Comparison of ENCODE assay signal across 19 cellular contexts in genomic region chr11:34181254-34181653, GRCh38.
"Had no signal": no experiment of that assay in that cellular context is flagged by ENCODE, and none has a peak within 500 bp of the region (broad histone marks: within the 10 kb centered on the region; RNA-seq: fewer than 3 reads in every experiment).

No MANE protein-coding gene starts in this region.

- H3K27me3 Mint-ChIP-seq: activated naive CD8-positive, alpha-beta T cell treated with anti-CD3 and anti-CD28 coated beads for 36 hours; dendritic cell treated with granulocyte-macrophage colony-stimulating factor and Interleukin-4, amounts not matched to agents 40 ng/mL and 50 ng/mL, for 4 days; memory B cell; naive B cell; stimulated activated naive CD8-positive, alpha-beta T cell treated with anti-CD3 and anti-CD28 coated beads, Interleukin-15, Interleukin-2, amounts not matched to agents 100 ng/mL and 50 ng/mL, for 24 hours had no signal

- H3K27ac Mint-ChIP-seq: activated naive CD8-positive, alpha-beta T cell treated with anti-CD3 and anti-CD28 coated beads for 36 hours; dendritic cell treated with granulocyte-macrophage colony-stimulating factor and Interleukin-4, amounts not matched to agents 40 ng/mL and 50 ng/mL, for 4 days; memory B cell; stimulated activated naive CD8-positive, alpha-beta T cell treated with anti-CD3 and anti-CD28 coated beads, Interleukin-15, Interleukin-2, amounts not matched to agents 100 ng/mL and 50 ng/mL, for 24 hours; type B pancreatic cell had no signal

- H3K4me1 ChIP-seq: testis had no signal

- H3K9me3 ChIP-seq: mucosa of descending colon, prostate gland, right atrium auricular region, testis had no signal

- ATAC-seq: esophagus mucosa, left ventricle myocardium superior, mucosa of descending colon had no signal

- H3K4me3 ChIP-seq: cardiac muscle cell, mucosa of descending colon, prostate gland, right atrium auricular region, testis had no signal

- H3K4me1 Mint-ChIP-seq: memory B cell, naive B cell had no signal

- H3K36me3 ChIP-seq: prostate gland, right atrium auricular region had no signal

- DNase-seq: activated CD4-positive, CD25-positive, alpha-beta regulatory T cell treated with anti-CD3 and anti-CD28 coated beads, Interleukin-2, amount 50 U/mL, for 72 hours; activated CD8-positive, alpha-beta memory T cell treated with anti-CD3 and anti-CD28 coated beads, Interleukin-2, amount 50 U/mL, for 4 hours; activated gamma-delta T cell; activated naive CD8-positive, alpha-beta T cell treated with anti-CD3 and anti-CD28 coated beads for 36 hours; activated T-cell treated with anti-CD3 and anti-CD28 coated beads, Interleukin-2, amount 50 U/mL, for 48 hours; effector CD8-positive, alpha-beta T cell; left ventricle myocardium superior; mucosa of descending colon; naive B cell; stimulated activated CD4-positive, alpha-beta T cell treated with anti-CD3 and anti-CD28 coated beads, Interleukin-2, amount 100 ng/mL, for 24 hours; testis had no signal

- H3K27me3 ChIP-seq: cardiac muscle cell, right atrium auricular region, testis had no signal

- H3K27ac ChIP-seq: cardiac muscle cell, prostate gland, right atrium auricular region, testis had no signal

- H3K9me3 Mint-ChIP-seq: activated naive CD8-positive, alpha-beta T cell treated with anti-CD3 and anti-CD28 coated beads for 36 hours; dendritic cell treated with granulocyte-macrophage colony-stimulating factor and Interleukin-4, amounts not matched to agents 40 ng/mL and 50 ng/mL, for 4 days; memory B cell; naive B cell; stimulated activated naive CD8-positive, alpha-beta T cell treated with anti-CD3 and anti-CD28 coated beads, Interleukin-15, Interleukin-2, amounts not matched to agents 100 ng/mL and 50 ng/mL, for 24 hours; type B pancreatic cell had no signal

- H3K4me3 Mint-ChIP-seq: activated naive CD8-positive, alpha-beta T cell treated with anti-CD3 and anti-CD28 coated beads for 36 hours; dendritic cell treated with granulocyte-macrophage colony-stimulating factor and Interleukin-4, amounts not matched to agents 40 ng/mL and 50 ng/mL, for 4 days; memory B cell; naive B cell; stimulated activated naive CD8-positive, alpha-beta T cell treated with anti-CD3 and anti-CD28 coated beads, Interleukin-15, Interleukin-2, amounts not matched to agents 100 ng/mL and 50 ng/mL, for 24 hours; type B pancreatic cell had no signal
